Comparison of ENCODE assay signal across 8 cellular contexts in genomic region chr6:161029195-161029809, GRCh38. TPM values are rescaled to one million over a fixed set of nuclear protein-coding genes. Genes with fewer than 3 reads are reported as not detected.
DNase-seq lines count a peak whose midpoint lies in the region; ATAC-seq and TF ChIP-seq lines count a peak whose summit lies in the region.

No MANE protein-coding gene starts in this region.

- TF ChIP-seq CTCF in GM10266 (IDR thresholded peaks at IDR 0.05; ENCODE audit: control insufficient read depth, insufficient read depth, low read depth, missing control alignments), result no peak

- peak; percentile 83 for ATAC-seq in GM21717 (IDR thresholded peaks at IDR 0.05; ENCODE audit: unreplicated experiment)

- peak; percentile 65 for DNase-seq in GM10266 (ENCODE audit: extremely low spot score)
- DNase-seq in LHCN-M2 (ENCODE audit: low read depth), result peak; percentile 84
- DNase-seq in germinal center (ENCODE audit: low spot score), result peak; percentile 6
- DNase-seq in NK-92 (lab: John Stamatoyannopoulos, UW; ENCODE audit: unreplicated experiment), result no peak
- no peak for DNase-seq in GF-D8 (lab: John Stamatoyannopoulos, UW)
- DNase-seq in NK-92 treated with Interleukin-12 subunit alpha and Interleukin-12 subunit beta, amount 100 ng/mL, for 24 hours (lab: John Stamatoyannopoulos, UW), result no peak
- no peak for DNase-seq in activated CD4-positive, alpha-beta T cell treated with anti-CD3 and anti-CD28 coated beads for 4 hours

RNA-seq across cellular contexts. Expression of gene MAP3K4, which starts 37.7 kb away (rescaled TPM):
- total RNA-seq in LHCN-M2 (2014; rRNA removed), result 17.6 and 18.1 TPM in 2 replicates
- 8.0 TPM for polyA plus RNA-seq in LHCN-M2 (2012)

Comparison
In these comparisons a context has a peak if more than half of its experiments do, and no peak if none do; other contexts are left out.
1. DNase-seq: peak in GM10266 (single experiment), LHCN-M2 (single experiment) and germinal center (single experiment); none in NK-92 (single experiment), GF-D8 (single experiment), NK-92 treated with Interleukin-12 subunit alpha and Interleukin-12 subunit beta, amount 100 ng/mL, for 24 hours (single experiment) and activated CD4-positive, alpha-beta T cell treated with anti-CD3 and anti-CD28 coated beads for 4 hours (0 of 2).